Comparison of ENCODE assay signal across 16 cellular contexts in genomic region chr15:58697220-58697619, GRCh38. TPM values are rescaled to one million over a fixed set of nuclear protein-coding genes. Genes with fewer than 3 reads are reported as not detected.
DNase-seq lines count a peak whose midpoint lies in the region; ATAC-seq and TF ChIP-seq lines count a peak whose summit lies in the region.
"Had no signal": no experiment of that assay in that cellular context is flagged by ENCODE, and none has a peak within 500 bp of the region (broad histone marks: within the 10 kb centered on the region; RNA-seq: fewer than 3 reads in every experiment).

No MANE protein-coding gene starts in this region.

- H3K18ac ChIP-seq in neuronal stem cell (ENCODE audit: low read length), result peak overlapping the region; percentile 52

- H3K79me2 ChIP-seq in DND-41 (ENCODE audit: insufficient read depth, low read length), result peaks cover 99% of the 10 kb centered on the region

- TF ChIP-seq CTCF in CD14-positive monocyte (IDR thresholded peaks at IDR 0.05) (no peak), DND-41 (IDR thresholded peaks at IDR 0.05; ENCODE audit: borderline replicate concordance, extremely low read depth, low read length, poor library complexity, severe bottlenecking) (no peak)

- H3K79me1 ChIP-seq in neuronal stem cell (ENCODE audit: low read depth, low read length), result peaks cover 11% of the 10 kb centered on the region

- H3K4me1 Mint-ChIP-seq in CD14-positive monocyte, result peaks cover 20% of the 10 kb centered on the region

- H3K9me3 Mint-ChIP-seq in CD14-positive monocyte, result peaks cover 0 to 15% (median 5%) of the 10 kb centered on the region in 7 donors

- H4K8ac ChIP-seq in neuronal stem cell (ENCODE audit: low read depth, low read length), result no peak overlapping the region

- ATAC-seq in DND-41 (ENCODE audit: insufficient read depth, low read depth) (no peak), GM21723 (IDR thresholded peaks at IDR 0.05; ENCODE audit: unreplicated experiment) (no peak)

- peaks cover 26% of the 10 kb centered on the region; the same call in 1 of the 2 replicates for H4K20me1 ChIP-seq in DND-41 (ENCODE audit: insufficient read depth, low read length)

- peak overlapping the region in 6 of 7 donors; percentile 17 to 69 (median 46) for H3K27ac Mint-ChIP-seq in CD14-positive monocyte

- no peaks in the 10 kb centered on the region for H3K27me3 ChIP-seq in DND-41 (ENCODE audit: insufficient read depth, low read length, poor library complexity)
- no peaks in the 10 kb centered on the region for H3K27me3 ChIP-seq in neuronal stem cell (ENCODE audit: control insufficient read depth in 3 of 3, insufficient read depth in 3 of 3, low read depth in 1 of 3, low read length in 3 of 3)

- H2BK15ac ChIP-seq in neuronal stem cell (ENCODE audit: low read length), result no peak overlapping the region

- no peak overlapping the region for H2BK120ac ChIP-seq in neuronal stem cell (ENCODE audit: low read depth, low read length)

- no peak overlapping the region for H3K4ac ChIP-seq in neuronal stem cell (ENCODE audit: low read length)

- no peak for DNase-seq in CD14-positive monocyte (ENCODE audit: low spot score)
- DNase-seq in DND-41, result no peak
- DNase-seq in neuronal stem cell (ENCODE audit: low spot score), result no peak
- DNase-seq in NCI-H2196 treated with DMSO at 0.1 percent for 48 hours (lab: John Stamatoyannopoulos, UW; ENCODE audit: unreplicated experiment), result no peak
- no peak for DNase-seq in activated gamma-delta T cell treated with Interleukin-2 at 50 U/mL for 16 hours
- DNase-seq: CD8-positive, alpha-beta memory T cell; DMS79 treated with DMSO at 0.1 percent for 48 hours; GM23248; NCI-H1092 treated with DMSO at 0.1 percent for 48 hours; NCI-H1694; NCI-H226; NCI-H524 treated with DMSO at 0.1 percent for 48 hours; SHP77 treated with DMSO at 0.1 percent for 48 hours had no signal

- H3K9me3 ChIP-seq in DND-41 (ENCODE audit: insufficient read depth, low read length, severe bottlenecking) (no peaks in the 10 kb centered on the region), neuronal stem cell (replicated peaks in 1 of 2; ENCODE audit: control insufficient read depth in 2 of 2, insufficient read depth in 1 of 2, low read depth in 1 of 2, low read length in 2 of 2) (peaks cover 0 to 45% of the 10 kb centered on the region in 2 donors)

- H2AK5ac ChIP-seq in neuronal stem cell (ENCODE audit: low read depth, low read length), result peak overlapping the region; percentile 50

- H3K4me3 ChIP-seq in DND-41 (ENCODE audit: low read depth in 1 of 2, low read length in 2 of 2) (no peak overlapping the region), neuronal stem cell (ENCODE audit: low read length in 2 of 2) (no peak overlapping the region)
- H3K4me3 ChIP-seq: GM23248 had no signal

- intact Hi-C loops in CD14-positive monocyte (cut with micrococcal nuclease), result no loop called here

- H3K27ac ChIP-seq in DND-41 (ENCODE audit: low read length) (peak overlapping the region; percentile 18), angular gyrus (ENCODE audit: low read depth, low read length) (peak overlapping the region; percentile 10), neuronal stem cell (replicated peaks; ENCODE audit: low read length) (no peak overlapping the region)
- H3K27ac ChIP-seq: GM23248, KMS-11 had no signal

- H3K14ac ChIP-seq in neuronal stem cell (ENCODE audit: low read length), result no peak overlapping the region

- WGBS in neuronal stem cell (ENCODE audit: extremely low coverage in 2 of 2, insufficient read length in 2 of 2, insufficient replicate concordance in 1 of 2), 2 donors, result no CpG with 5 or more reads among the region's 2 CpGs

- H2AFZ ChIP-seq in DND-41 (ENCODE audit: low read depth, low read length) (no peak overlapping the region), neuronal stem cell (ENCODE audit: low read length) (no peak overlapping the region)
- H2AFZ ChIP-seq: GM23248 had no signal

- H4K91ac ChIP-seq in neuronal stem cell (ENCODE audit: low read depth, low read length, poor library complexity), result peak overlapping the region; percentile 38

- H3K9ac ChIP-seq in DND-41 (ENCODE audit: low read depth, low read length) (no peak overlapping the region), neuronal stem cell (ENCODE audit: low read depth, low read length, poor library complexity) (no peak overlapping the region)
- H3K9ac ChIP-seq: GM23248, KMS-11 had no signal

- no peak overlapping the region for H2BK12ac ChIP-seq in neuronal stem cell (ENCODE audit: low read length)

- H3K36me3 ChIP-seq in DND-41 (ENCODE audit: insufficient read depth, low read length) (peaks cover 27% of the 10 kb centered on the region), neuronal stem cell (replicated peaks in 1 of 2; ENCODE audit: control insufficient read depth in 2 of 2, insufficient read depth in 2 of 2, low read length in 2 of 2) (peaks cover 1 to 31% of the 10 kb centered on the region in 2 donors)

- H3K4me2 ChIP-seq in DND-41 (ENCODE audit: insufficient read depth, low read length), result no peak overlapping the region
- no peak overlapping the region for H3K4me2 ChIP-seq in neuronal stem cell (ENCODE audit: insufficient read depth, low read length, poor library complexity, severe bottlenecking)
- H3K4me2 ChIP-seq: KMS-11 had no signal

- H3K4me1 ChIP-seq in DND-41 (ENCODE audit: insufficient read depth, low read length) (peaks cover 44% of the 10 kb centered on the region), neuronal stem cell (ENCODE audit: control insufficient read depth in 2 of 2, insufficient read depth in 1 of 2, low read depth in 1 of 2, low read length in 2 of 2) (no peaks in the 10 kb centered on the region)

- H3K23ac ChIP-seq in neuronal stem cell (ENCODE audit: low read depth, low read length, poor library complexity), result peak overlapping the region; percentile 14

- H3K27me3 Mint-ChIP-seq in CD14-positive monocyte (ENCODE audit: low read depth in 3 of 3), result peaks cover 0 to 3% (median 0%) of the 10 kb centered on the region in 3 donors

- H3K36me3 Mint-ChIP-seq in CD14-positive monocyte, result peaks cover 30 to 60% of the 10 kb centered on the region in 2 donors

- H3K4me3 Mint-ChIP-seq in CD14-positive monocyte, result no peak overlapping the region

- H2BK5ac ChIP-seq in neuronal stem cell (ENCODE audit: low read length), result no peak overlapping the region

RNA-seq across cellular contexts. Expression of gene ADAM10, which starts 52.3 kb away (rescaled TPM):
- polyA plus RNA-seq in CD14-positive monocyte, result 100 to 1,000 TPM; 149 to 269 TPM
- 99.4 TPM for polyA plus RNA-seq in neuronal stem cell (2013, experiment 1 of 2)
- 104 TPM for polyA plus RNA-seq in neuronal stem cell (2013, experiment 2 of 2)
